Comparison of ENCODE assay signal across 1 cellular context in the genomic region with DNA sequence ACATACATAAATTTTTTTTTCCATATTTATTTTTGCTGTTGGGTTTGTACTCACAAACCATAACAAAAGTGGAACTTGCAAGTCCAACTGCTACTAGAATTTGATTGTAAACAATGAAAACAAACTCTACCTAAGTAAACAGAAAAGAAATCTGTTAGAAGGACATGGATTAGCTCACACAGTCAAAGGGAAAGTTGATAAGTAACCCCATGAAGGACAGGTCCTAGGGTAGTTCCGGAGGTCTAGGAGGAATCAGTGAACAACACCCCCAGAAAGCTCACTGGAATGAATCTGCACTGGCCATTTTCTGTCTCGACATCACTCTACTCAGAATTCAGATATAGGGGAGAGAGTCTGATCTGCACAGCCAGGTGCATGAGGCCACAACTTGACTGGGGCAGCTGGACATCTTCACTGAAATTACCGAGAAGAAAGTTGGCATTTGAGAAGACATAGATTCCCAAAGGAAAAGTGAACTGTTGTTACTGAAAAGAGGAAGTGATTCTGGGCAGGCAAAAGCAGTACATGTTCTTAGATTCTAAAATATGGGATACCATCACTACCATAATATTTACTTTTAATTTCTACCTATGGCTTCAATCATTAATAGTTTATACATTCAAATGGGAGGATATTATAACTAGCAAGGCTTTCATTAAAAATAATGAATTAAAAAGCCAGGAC.
TF ChIP-seq lines count a peak whose summit lies in the region.

No MANE protein-coding gene starts in this region.

TF ChIP-seq in HepG2, 621 proteins besides CTCF, POLR2A, EP300 and RAD21 (continued from another document and continues in another):
- TF ChIP-seq NFE2L2 (IDR thresholded peaks at IDR 0.05; ENCODE audit: low read length) (no peak), SRY (CRISPR knock-in tag; IDR thresholded peaks at IDR 0.05) (no peak), SP140L (CRISPR knock-in tag; IDR thresholded peaks at IDR 0.05; ENCODE audit: borderline replicate concordance) (no peak), CBX1 (IDR thresholded peaks at IDR 0.05; ENCODE audit: low read depth) (no peak), GATAD1 (CRISPR knock-in tag; IDR thresholded peaks at IDR 0.05) (no peak), ZKSCAN5 (CRISPR knock-in tag; IDR thresholded peaks at IDR 0.05) (no peak), ZNF570 (CRISPR knock-in tag; IDR thresholded peaks at IDR 0.05; ENCODE audit: borderline replicate concordance) (no peak), ZNF768 (CRISPR knock-in tag; IDR thresholded peaks at IDR 0.05) (no peak), CHD2 (IDR thresholded peaks at IDR 0.05; ENCODE audit: low read depth, low read length) (no peak), ZFAT (CRISPR knock-in tag; conservative IDR thresholded peaks at IDR 0.05) (no peak), ELF3 (CRISPR knock-in tag; IDR thresholded peaks at IDR 0.05) (peak; percentile 69), ZNF501 (CRISPR knock-in tag; IDR thresholded peaks at IDR 0.05) (no peak), ZFP41 (CRISPR knock-in tag; IDR thresholded peaks at IDR 0.05; ENCODE audit: borderline replicate concordance) (no peak), ZNF224 (CRISPR knock-in tag; IDR thresholded peaks at IDR 0.05) (no peak), ETV6 (CRISPR knock-in tag; conservative IDR thresholded peaks at IDR 0.05) (no peak), TEAD2 (CRISPR knock-in tag; IDR thresholded peaks at IDR 0.05) (no peak), TBP (CRISPR knock-in tag; IDR thresholded peaks at IDR 0.05) (no peak), HCFC1 (IDR thresholded peaks at IDR 0.05; ENCODE audit: low read depth, low read length) (no peak), ZBTB42 (CRISPR knock-in tag; IDR thresholded peaks at IDR 0.05) (no peak), ZNF775 (CRISPR knock-in tag; IDR thresholded peaks at IDR 0.05; ENCODE audit: borderline replicate concordance) (no peak), KAT8 (CRISPR knock-in tag; IDR thresholded peaks at IDR 0.05) (0 out of 2 replicates have a peak, but pooled peaks have one; percentile 1), NRL (CRISPR knock-in tag; IDR thresholded peaks at IDR 0.05; ENCODE audit: borderline replicate concordance) (no peak)
- TF ChIP-seq, protein P1, sequence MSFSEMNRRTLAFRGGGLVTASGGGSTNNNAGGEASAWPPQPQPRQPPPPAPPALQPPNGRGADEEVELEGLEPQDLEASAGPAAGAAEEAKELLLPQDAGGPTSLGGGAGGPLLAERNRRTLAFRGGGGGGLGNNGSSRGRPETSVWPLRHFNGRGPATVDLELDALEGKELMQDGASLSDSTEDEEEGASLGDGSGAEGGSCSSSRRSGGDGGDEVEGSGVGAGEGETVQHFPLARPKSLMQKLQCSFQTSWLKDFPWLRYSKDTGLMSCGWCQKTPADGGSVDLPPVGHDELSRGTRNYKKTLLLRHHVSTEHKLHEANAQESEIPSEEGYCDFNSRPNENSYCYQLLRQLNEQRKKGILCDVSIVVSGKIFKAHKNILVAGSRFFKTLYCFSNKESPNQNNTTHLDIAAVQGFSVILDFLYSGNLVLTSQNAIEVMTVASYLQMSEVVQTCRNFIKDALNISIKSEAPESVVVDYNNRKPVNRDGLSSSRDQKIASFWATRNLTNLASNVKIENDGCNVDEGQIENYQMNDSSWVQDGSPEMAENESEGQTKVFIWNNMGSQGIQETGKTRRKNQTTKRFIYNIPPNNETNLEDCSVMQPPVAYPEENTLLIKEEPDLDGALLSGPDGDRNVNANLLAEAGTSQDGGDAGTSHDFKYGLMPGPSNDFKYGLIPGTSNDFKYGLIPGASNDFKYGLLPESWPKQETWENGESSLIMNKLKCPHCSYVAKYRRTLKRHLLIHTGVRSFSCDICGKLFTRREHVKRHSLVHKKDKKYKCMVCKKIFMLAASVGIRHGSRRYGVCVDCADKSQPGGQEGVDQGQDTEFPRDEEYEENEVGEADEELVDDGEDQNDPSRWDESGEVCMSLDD (CRISPR knock-in tag; IDR thresholded peaks at IDR 0.05; ENCODE audit: borderline replicate concordance): no peak; the same call in 1 of the 2 replicates
- TF ChIP-seq, protein P2, sequence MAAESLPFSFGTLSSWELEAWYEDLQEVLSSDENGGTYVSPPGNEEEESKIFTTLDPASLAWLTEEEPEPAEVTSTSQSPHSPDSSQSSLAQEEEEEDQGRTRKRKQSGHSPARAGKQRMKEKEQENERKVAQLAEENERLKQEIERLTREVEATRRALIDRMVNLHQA (CRISPR knock-in tag; IDR thresholded peaks at IDR 0.05): no peak
- TF ChIP-seq, protein P3, sequence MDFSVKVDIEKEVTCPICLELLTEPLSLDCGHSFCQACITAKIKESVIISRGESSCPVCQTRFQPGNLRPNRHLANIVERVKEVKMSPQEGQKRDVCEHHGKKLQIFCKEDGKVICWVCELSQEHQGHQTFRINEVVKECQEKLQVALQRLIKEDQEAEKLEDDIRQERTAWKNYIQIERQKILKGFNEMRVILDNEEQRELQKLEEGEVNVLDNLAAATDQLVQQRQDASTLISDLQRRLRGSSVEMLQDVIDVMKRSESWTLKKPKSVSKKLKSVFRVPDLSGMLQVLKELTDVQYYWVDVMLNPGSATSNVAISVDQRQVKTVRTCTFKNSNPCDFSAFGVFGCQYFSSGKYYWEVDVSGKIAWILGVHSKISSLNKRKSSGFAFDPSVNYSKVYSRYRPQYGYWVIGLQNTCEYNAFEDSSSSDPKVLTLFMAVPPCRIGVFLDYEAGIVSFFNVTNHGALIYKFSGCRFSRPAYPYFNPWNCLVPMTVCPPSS (IDR thresholded peaks at IDR 0.05): no peak
- TF ChIP-seq, protein P4, sequence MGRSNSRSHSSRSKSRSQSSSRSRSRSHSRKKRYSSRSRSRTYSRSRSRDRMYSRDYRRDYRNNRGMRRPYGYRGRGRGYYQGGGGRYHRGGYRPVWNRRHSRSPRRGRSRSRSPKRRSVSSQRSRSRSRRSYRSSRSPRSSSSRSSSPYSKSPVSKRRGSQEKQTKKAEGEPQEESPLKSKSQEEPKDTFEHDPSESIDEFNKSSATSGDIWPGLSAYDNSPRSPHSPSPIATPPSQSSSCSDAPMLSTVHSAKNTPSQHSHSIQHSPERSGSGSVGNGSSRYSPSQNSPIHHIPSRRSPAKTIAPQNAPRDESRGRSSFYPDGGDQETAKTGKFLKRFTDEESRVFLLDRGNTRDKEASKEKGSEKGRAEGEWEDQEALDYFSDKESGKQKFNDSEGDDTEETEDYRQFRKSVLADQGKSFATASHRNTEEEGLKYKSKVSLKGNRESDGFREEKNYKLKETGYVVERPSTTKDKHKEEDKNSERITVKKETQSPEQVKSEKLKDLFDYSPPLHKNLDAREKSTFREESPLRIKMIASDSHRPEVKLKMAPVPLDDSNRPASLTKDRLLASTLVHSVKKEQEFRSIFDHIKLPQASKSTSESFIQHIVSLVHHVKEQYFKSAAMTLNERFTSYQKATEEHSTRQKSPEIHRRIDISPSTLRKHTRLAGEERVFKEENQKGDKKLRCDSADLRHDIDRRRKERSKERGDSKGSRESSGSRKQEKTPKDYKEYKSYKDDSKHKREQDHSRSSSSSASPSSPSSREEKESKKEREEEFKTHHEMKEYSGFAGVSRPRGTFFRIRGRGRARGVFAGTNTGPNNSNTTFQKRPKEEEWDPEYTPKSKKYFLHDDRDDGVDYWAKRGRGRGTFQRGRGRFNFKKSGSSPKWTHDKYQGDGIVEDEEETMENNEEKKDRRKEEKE (IDR thresholded peaks at IDR 0.05): no peak
- TF ChIP-seq, protein P5, sequence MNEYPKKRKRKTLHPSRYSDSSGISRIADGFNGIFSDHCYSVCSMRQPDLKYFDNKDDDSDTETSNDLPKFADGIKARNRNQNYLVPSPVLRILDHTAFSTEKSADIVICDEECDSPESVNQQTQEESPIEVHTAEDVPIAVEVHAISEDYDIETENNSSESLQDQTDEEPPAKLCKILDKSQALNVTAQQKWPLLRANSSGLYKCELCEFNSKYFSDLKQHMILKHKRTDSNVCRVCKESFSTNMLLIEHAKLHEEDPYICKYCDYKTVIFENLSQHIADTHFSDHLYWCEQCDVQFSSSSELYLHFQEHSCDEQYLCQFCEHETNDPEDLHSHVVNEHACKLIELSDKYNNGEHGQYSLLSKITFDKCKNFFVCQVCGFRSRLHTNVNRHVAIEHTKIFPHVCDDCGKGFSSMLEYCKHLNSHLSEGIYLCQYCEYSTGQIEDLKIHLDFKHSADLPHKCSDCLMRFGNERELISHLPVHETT (CRISPR knock-in tag; conservative IDR thresholded peaks at IDR 0.05): no peak
- TF ChIP-seq, protein P6, sequence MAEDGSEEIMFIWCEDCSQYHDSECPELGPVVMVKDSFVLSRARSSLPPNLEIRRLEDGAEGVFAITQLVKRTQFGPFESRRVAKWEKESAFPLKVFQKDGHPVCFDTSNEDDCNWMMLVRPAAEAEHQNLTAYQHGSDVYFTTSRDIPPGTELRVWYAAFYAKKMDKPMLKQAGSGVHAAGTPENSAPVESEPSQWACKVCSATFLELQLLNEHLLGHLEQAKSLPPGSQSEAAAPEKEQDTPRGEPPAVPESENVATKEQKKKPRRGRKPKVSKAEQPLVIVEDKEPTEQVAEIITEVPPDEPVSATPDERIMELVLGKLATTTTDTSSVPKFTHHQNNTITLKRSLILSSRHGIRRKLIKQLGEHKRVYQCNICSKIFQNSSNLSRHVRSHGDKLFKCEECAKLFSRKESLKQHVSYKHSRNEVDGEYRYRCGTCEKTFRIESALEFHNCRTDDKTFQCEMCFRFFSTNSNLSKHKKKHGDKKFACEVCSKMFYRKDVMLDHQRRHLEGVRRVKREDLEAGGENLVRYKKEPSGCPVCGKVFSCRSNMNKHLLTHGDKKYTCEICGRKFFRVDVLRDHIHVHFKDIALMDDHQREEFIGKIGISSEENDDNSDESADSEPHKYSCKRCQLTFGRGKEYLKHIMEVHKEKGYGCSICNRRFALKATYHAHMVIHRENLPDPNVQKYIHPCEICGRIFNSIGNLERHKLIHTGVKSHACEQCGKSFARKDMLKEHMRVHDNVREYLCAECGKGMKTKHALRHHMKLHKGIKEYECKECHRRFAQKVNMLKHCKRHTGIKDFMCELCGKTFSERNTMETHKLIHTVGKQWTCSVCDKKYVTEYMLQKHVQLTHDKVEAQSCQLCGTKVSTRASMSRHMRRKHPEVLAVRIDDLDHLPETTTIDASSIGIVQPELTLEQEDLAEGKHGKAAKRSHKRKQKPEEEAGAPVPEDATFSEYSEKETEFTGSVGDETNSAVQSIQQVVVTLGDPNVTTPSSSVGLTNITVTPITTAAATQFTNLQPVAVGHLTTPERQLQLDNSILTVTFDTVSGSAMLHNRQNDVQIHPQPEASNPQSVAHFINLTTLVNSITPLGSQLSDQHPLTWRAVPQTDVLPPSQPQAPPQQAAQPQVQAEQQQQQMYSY (CRISPR knock-in tag; IDR thresholded peaks at IDR 0.05): no peak
- TF ChIP-seq, protein P7, sequence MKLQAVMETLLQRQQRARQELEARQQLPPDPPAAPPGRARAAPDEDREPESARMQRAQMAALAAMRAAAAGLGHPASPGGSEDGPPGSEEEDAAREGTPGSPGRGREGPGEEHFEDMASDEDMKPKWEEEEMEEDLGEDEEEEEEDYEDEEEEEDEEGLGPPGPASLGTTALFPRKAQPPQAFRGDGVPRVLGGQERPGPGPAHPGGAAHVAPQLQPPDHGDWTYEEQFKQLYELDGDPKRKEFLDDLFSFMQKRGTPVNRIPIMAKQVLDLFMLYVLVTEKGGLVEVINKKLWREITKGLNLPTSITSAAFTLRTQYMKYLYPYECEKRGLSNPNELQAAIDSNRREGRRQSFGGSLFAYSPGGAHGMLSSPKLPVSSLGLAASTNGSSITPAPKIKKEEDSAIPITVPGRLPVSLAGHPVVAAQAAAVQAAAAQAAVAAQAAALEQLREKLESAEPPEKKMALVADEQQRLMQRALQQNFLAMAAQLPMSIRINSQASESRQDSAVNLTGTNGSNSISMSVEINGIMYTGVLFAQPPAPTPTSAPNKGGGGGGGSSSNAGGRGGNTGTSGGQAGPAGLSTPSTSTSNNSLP (IDR thresholded peaks at IDR 0.05; ENCODE audit: low read depth, low read length): peak; percentile 53; the same call in 1 of the 2 replicates
- TF ChIP-seq, protein P8, sequence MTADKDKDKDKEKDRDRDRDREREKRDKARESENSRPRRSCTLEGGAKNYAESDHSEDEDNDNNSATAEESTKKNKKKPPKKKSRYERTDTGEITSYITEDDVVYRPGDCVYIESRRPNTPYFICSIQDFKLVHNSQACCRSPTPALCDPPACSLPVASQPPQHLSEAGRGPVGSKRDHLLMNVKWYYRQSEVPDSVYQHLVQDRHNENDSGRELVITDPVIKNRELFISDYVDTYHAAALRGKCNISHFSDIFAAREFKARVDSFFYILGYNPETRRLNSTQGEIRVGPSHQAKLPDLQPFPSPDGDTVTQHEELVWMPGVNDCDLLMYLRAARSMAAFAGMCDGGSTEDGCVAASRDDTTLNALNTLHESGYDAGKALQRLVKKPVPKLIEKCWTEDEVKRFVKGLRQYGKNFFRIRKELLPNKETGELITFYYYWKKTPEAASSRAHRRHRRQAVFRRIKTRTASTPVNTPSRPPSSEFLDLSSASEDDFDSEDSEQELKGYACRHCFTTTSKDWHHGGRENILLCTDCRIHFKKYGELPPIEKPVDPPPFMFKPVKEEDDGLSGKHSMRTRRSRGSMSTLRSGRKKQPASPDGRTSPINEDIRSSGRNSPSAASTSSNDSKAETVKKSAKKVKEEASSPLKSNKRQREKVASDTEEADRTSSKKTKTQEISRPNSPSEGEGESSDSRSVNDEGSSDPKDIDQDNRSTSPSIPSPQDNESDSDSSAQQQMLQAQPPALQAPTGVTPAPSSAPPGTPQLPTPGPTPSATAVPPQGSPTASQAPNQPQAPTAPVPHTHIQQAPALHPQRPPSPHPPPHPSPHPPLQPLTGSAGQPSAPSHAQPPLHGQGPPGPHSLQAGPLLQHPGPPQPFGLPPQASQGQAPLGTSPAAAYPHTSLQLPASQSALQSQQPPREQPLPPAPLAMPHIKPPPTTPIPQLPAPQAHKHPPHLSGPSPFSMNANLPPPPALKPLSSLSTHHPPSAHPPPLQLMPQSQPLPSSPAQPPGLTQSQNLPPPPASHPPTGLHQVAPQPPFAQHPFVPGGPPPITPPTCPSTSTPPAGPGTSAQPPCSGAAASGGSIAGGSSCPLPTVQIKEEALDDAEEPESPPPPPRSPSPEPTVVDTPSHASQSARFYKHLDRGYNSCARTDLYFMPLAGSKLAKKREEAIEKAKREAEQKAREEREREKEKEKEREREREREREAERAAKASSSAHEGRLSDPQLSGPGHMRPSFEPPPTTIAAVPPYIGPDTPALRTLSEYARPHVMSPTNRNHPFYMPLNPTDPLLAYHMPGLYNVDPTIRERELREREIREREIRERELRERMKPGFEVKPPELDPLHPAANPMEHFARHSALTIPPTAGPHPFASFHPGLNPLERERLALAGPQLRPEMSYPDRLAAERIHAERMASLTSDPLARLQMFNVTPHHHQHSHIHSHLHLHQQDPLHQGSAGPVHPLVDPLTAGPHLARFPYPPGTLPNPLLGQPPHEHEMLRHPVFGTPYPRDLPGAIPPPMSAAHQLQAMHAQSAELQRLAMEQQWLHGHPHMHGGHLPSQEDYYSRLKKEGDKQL (CRISPR knock-in tag; IDR thresholded peaks at IDR 0.05; ENCODE audit: low read depth): 0 out of 2 replicates have a peak, but pooled peaks have one; percentile 48
- TF ChIP-seq, protein P9, sequence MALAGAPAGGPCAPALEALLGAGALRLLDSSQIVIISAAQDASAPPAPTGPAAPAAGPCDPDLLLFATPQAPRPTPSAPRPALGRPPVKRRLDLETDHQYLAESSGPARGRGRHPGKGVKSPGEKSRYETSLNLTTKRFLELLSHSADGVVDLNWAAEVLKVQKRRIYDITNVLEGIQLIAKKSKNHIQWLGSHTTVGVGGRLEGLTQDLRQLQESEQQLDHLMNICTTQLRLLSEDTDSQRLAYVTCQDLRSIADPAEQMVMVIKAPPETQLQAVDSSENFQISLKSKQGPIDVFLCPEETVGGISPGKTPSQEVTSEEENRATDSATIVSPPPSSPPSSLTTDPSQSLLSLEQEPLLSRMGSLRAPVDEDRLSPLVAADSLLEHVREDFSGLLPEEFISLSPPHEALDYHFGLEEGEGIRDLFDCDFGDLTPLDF (CRISPR knock-in tag; IDR thresholded peaks at IDR 0.05): no peak
